Comparison of ENCODE assay signal across 7 cellular contexts in the genomic region with DNA sequence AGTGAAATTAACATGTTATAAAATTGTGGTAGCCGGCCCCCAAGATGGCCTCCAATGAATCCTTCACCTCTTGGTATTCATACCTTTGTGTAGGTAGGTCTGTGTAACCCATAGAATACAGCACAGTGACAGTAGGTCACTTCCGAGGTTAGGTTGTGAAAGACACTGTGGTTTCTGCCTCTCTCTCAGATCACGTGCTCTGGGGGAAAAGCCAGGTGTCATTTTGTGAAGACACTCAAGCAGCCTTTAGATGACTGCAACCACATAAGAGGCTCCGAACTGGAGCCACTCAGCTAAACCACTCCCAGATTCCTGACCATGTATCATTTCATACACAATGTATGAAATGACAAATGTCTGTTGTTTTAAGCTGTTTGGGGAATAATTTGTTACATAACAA.
DNase-seq lines count a peak whose midpoint lies in the region; ATAC-seq and TF ChIP-seq lines count a peak whose summit lies in the region.

No MANE protein-coding gene starts in this region.

- ATAC-seq in GM19351 (IDR thresholded peaks at IDR 0.05; ENCODE audit: unreplicated experiment) (peak; percentile 99), HG03159 (IDR thresholded peaks at IDR 0.05; ENCODE audit: unreplicated experiment) (peak; percentile 97)

- TF ChIP-seq POLR2A in erythroblast (IDR thresholded peaks at IDR 0.05; ENCODE audit: low read length): no peak

- peak; percentile 66 for DNase-seq in T-helper 22 cell (ENCODE audit: low read depth)
- DNase-seq in germinal center (ENCODE audit: low spot score): peak; percentile 64
- no peak for DNase-seq in T1000 (lab: John Stamatoyannopoulos, UW)
- no peak for DNase-seq in erythroblast (lab: John Stamatoyannopoulos, UW)
- DNase-seq in NCI-H2081 treated with DMSO at 0.1 percent for 48 hours (lab: John Stamatoyannopoulos, UW): no peak

Comparison
In these comparisons a context has a peak if more than half of its experiments do, and no peak if none do; other contexts are left out.
1. DNase-seq: peak in T-helper 22 cell (single experiment) and germinal center (single experiment); none in T1000 (single experiment), erythroblast (0 of 2) and NCI-H2081 treated with DMSO at 0.1 percent for 48 hours (single experiment).